In the genomic region with DNA sequence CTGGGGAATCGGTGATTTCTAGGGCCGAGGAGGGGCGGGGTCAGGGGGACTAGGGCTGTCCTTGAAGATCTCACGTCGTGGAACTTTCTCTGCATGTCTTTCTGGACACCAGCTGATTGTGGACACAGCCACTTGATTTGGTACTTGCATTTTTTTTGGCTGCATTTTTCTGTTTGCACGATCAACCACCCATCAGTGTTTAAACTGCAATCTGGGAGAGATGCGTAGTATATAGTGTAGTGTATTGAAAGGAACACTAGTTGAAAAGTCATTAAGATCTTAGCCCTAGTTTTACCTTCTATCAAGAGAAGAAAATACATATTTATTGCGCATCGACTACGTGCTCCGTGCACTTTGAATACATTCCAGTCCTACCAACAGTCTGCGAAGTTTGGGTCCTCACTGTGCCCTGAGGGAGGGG, we compare ENCODE assay signal across 8 cellular contexts. TPM values are rescaled to one million over a fixed set of nuclear protein-coding genes. Genes with fewer than 3 reads are reported as not detected.
DNase-seq lines count a peak whose midpoint lies in the region; ATAC-seq and TF ChIP-seq lines count a peak whose summit lies in the region.

No MANE protein-coding gene starts in this region.

- H3K4me3 ChIP-seq in AG09309 (ENCODE audit: control insufficient read depth, low read depth, low read length) (peak overlapping the region; percentile 84), KMS-11 (IDR thresholded peaks at IDR 0.05; ENCODE audit: insufficient read depth, low read depth, low read length) (no peak overlapping the region), body of pancreas (peak overlapping the region; percentile 65 to 73), mesenchymal stem cell (ENCODE audit: insufficient read depth in 1 of 2, low read depth in 1 of 2, low read length in 2 of 2) (peak overlapping the region; percentile 87 to 98), thymus (ENCODE audit: low read length) (peak overlapping the region; percentile 88)

- peak overlapping the region in 1 of 2 experiments; percentile 100 for H3K18ac ChIP-seq in mesenchymal stem cell (ENCODE audit: low read depth in 1 of 2, low read length in 2 of 2)

- H3K23ac ChIP-seq in mesenchymal stem cell (ENCODE audit: low read length in 2 of 2): no peak overlapping the region

- H2BK15ac ChIP-seq in mesenchymal stem cell (ENCODE audit: low read depth, poor library complexity, severe bottlenecking): no peak overlapping the region

- H3K27me3 ChIP-seq in KMS-11 (ENCODE audit: insufficient read depth, low read depth): no peaks in the 10 kb centered on the region
- no peaks in the 10 kb centered on the region for H3K27me3 ChIP-seq in body of pancreas
- H3K27me3 ChIP-seq in mesenchymal stem cell (ENCODE audit: control insufficient read depth in 1 of 2, insufficient read depth in 1 of 2, low read length in 2 of 2): no peaks in the 10 kb centered on the region
- no peaks in the 10 kb centered on the region for H3K27me3 ChIP-seq in thymus (ENCODE audit: control insufficient read depth, insufficient read depth)

- TF ChIP-seq POLR2A in body of pancreas (IDR thresholded peaks at IDR 0.05): no peak

- no peak for TF ChIP-seq CTCF in AG09309 (IDR thresholded peaks at IDR 0.05; ENCODE audit: control insufficient read depth, insufficient read depth, low read depth, low read length, missing control alignments)
- TF ChIP-seq CTCF in KMS-11 (conservative IDR thresholded peaks at IDR 0.05; ENCODE audit: low read depth, low read length): no peak
- TF ChIP-seq CTCF in body of pancreas (IDR thresholded peaks at IDR 0.05): no peak

- H2BK5ac ChIP-seq in mesenchymal stem cell (ENCODE audit: low read depth, low read length, poor library complexity, severe bottlenecking): no peak overlapping the region

- H3K27ac ChIP-seq in KMS-11: peak overlapping the region; percentile 86
- peak overlapping the region; percentile 93 to 98 (median 96) for H3K27ac ChIP-seq in body of pancreas
- H3K27ac ChIP-seq in mesenchymal stem cell (ENCODE audit: low read length, poor library complexity, severe bottlenecking): peak overlapping the region; percentile 69
- H3K27ac ChIP-seq in thymus (ENCODE audit: low read depth): peak overlapping the region; percentile 97

- peak overlapping the region in 1 of 2 experiments; percentile 99 for H2BK12ac ChIP-seq in mesenchymal stem cell (ENCODE audit: low read length in 2 of 2)

- ATAC-seq in body of pancreas (no peak), HG03095 (IDR thresholded peaks at IDR 0.05; ENCODE audit: unreplicated experiment) (no peak), HG02642 (IDR thresholded peaks at IDR 0.05; ENCODE audit: poor library complexity, unreplicated experiment) (no peak)

- no peak for DNase-seq in AG09309 (ENCODE audit: low read depth)
- DNase-seq in body of pancreas: no peak
- DNase-seq in mesenchymal stem cell: no peak
- no peak for DNase-seq in NCI-H226

- H4K8ac ChIP-seq in mesenchymal stem cell (ENCODE audit: low read length): peak overlapping the region; percentile 95

- H3K4ac ChIP-seq in mesenchymal stem cell (ENCODE audit: low read depth in 1 of 2, low read length in 2 of 2): no peak overlapping the region

- no peaks in the 10 kb centered on the region for H3K36me3 ChIP-seq in KMS-11 (ENCODE audit: insufficient read depth)
- no peaks in the 10 kb centered on the region for H3K36me3 ChIP-seq in body of pancreas (replicated peaks in 1 of 2; ENCODE audit: insufficient read depth in 1 of 2, low read depth in 2 of 2)
- H3K36me3 ChIP-seq in mesenchymal stem cell (ENCODE audit: control insufficient read depth in 1 of 2, insufficient read depth in 2 of 2, low read depth in 1 of 2, low read length in 2 of 2): peaks cover 0 to 4% of the 10 kb centered on the region in 2 experiments
- H3K36me3 ChIP-seq in thymus (ENCODE audit: control insufficient read depth, insufficient read depth): no peaks in the 10 kb centered on the region

- H4K20me1 ChIP-seq in KMS-11 (ENCODE audit: insufficient read depth): no peaks in the 10 kb centered on the region

- H3K4me1 ChIP-seq in KMS-11 (ENCODE audit: low read depth, poor library complexity, severe bottlenecking) (peaks cover 12% of the 10 kb centered on the region), body of pancreas (peaks cover 46% of the 10 kb centered on the region), mesenchymal stem cell (ENCODE audit: control insufficient read depth, insufficient read depth, low read depth, low read length) (peaks cover 14% of the 10 kb centered on the region), thymus (ENCODE audit: control insufficient read depth, insufficient read depth, low read length) (peaks cover 7% of the 10 kb centered on the region)

- peaks cover 0 to 5% (median 0%) of the 10 kb centered on the region in 3 donors for H3K9me3 ChIP-seq in body of pancreas
- H3K9me3 ChIP-seq in mesenchymal stem cell (ENCODE audit: control insufficient read depth, low read length): peaks cover 3% of the 10 kb centered on the region
- peaks cover 1% of the 10 kb centered on the region for H3K9me3 ChIP-seq in thymus (ENCODE audit: control insufficient read depth)

- no peak overlapping the region for H2AK5ac ChIP-seq in mesenchymal stem cell (ENCODE audit: low read length, severe bottlenecking)

- peaks cover 23% of the 10 kb centered on the region for H3K79me1 ChIP-seq in mesenchymal stem cell (replicated peaks; ENCODE audit: low read length, poor library complexity, severe bottlenecking)

- H4K91ac ChIP-seq in mesenchymal stem cell (ENCODE audit: low read length): no peak overlapping the region

- WGBS in body of pancreas, 2 donors: 0 to 2% methylated on average over 12 of the region's 12 CpGs
- 7% methylated on average over 11 of the region's 12 CpGs for WGBS in mesenchymal stem cell
- WGBS in thymus: 2% methylated on average over 12 of the region's 12 CpGs

- intact Hi-C loops in body of pancreas (cut with DNase I): no loop called here

- H3K14ac ChIP-seq in mesenchymal stem cell (ENCODE audit: low read length in 2 of 2): no peak overlapping the region

- H3K79me2 ChIP-seq in KMS-11 (ENCODE audit: insufficient read depth, low read depth): no peaks in the 10 kb centered on the region

- peak overlapping the region; percentile 62 for H3K4me2 ChIP-seq in KMS-11
- peak overlapping the region; percentile 75 for H3K4me2 ChIP-seq in mesenchymal stem cell (ENCODE audit: low read length, poor library complexity, severe bottlenecking)

- H2AFZ ChIP-seq in KMS-11 (ENCODE audit: low read depth): peak overlapping the region; percentile 95; the same call in 1 of the 2 replicates
- peak overlapping the region; percentile 100 for H2AFZ ChIP-seq in mesenchymal stem cell (ENCODE audit: low read depth, low read length)

- peak overlapping the region; percentile 83 for H3K9ac ChIP-seq in KMS-11
- H3K9ac ChIP-seq in mesenchymal stem cell (ENCODE audit: low read length): peak overlapping the region; percentile 91

- no peak overlapping the region for H2BK120ac ChIP-seq in mesenchymal stem cell (ENCODE audit: low read depth, low read length)

RNA-seq across cellular contexts. Expression of gene NT5DC1, which starts 0.7 kb away (rescaled TPM):
- total RNA-seq in body of pancreas: 10 to 100 TPM in 1 of 2 donors, 1 to 10 TPM in 1; 5.6 to 10.9 TPM
- 12.5 TPM for polyA plus RNA-seq in mesenchymal stem cell (2013, experiment 1 of 2)
- polyA plus RNA-seq in mesenchymal stem cell (2013, experiment 2 of 2): 12.2 TPM
- 14.1 TPM for polyA plus RNA-seq in thymus

RNA-seq across cellular contexts. Expression of gene COL10A1, which starts 24.6 kb away (rescaled TPM):
- total RNA-seq in body of pancreas: 1 to 10 TPM in 1 of 2 donors, under 1 TPM in 1; 0.26 to 4.9 TPM
- 0.01 TPM for polyA plus RNA-seq in mesenchymal stem cell (2013, experiment 1 of 2)
- not detected for polyA plus RNA-seq in mesenchymal stem cell (2013, experiment 2 of 2)
- polyA plus RNA-seq in thymus: 0.21 TPM

RNA-seq across cellular contexts. Expression of gene FRK, which starts 40.6 kb away (rescaled TPM):
- 1 to 10 TPM; 7.9 to 9.1 TPM for total RNA-seq in body of pancreas
- 0.03 TPM for polyA plus RNA-seq in mesenchymal stem cell (2013, experiment 1 of 2)
- polyA plus RNA-seq in mesenchymal stem cell (2013, experiment 2 of 2): 0.04 TPM
- polyA plus RNA-seq in thymus: 0.98 TPM
